ENCODE assay signal across 9 cellular contexts in the genomic region with DNA sequence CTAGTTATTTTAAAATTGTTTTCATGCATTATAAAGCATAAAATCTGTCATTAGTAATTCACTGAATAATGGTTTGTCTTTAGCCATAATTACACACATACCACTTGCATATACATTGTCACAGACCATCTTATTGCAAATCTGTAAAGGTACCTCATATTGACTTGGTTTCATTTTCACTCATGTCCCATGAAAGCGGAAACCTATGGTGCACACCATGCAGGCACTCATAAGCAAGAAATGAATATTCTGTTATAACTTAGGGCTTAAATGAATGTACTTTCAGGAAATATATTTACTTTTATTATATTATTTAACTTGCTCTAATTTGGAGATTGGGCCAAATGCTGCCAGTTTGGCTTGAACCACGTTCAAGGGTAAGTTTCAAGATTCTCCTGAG. TPM values are rescaled to one million over a fixed set of nuclear protein-coding genes. Genes with fewer than 3 reads are reported as not detected.
DNase-seq lines count a peak whose midpoint lies in the region; ATAC-seq and TF ChIP-seq lines count a peak whose summit lies in the region.
"Had no signal": no experiment of that assay in that cellular context is flagged by ENCODE, and none has a peak within 500 bp of the region (broad histone marks: within the 10 kb centered on the region; RNA-seq: fewer than 3 reads in every experiment).

No MANE protein-coding gene starts in this region.

- DNase-seq in GM06990 (ENCODE audit: extremely low read depth, insufficient read length), result peak; percentile 55
- DNase-seq in activated CD4-positive, alpha-beta memory T cell treated with anti-CD3 and anti-CD28 coated beads, Interleukin-2, amount 10 ng/mL, durations not matched to agents 7 days and 5 days, result peak; percentile 56
- no peak for DNase-seq in cortex of kidney (lab: John Stamatoyannopoulos, UW)
- no peak for DNase-seq in thyroid gland
- no peak for DNase-seq in NCI-H226
- no peak for DNase-seq in SJCRH30
- DNase-seq: stimulated activated CD4-positive, alpha-beta T cell treated with anti-CD3 and anti-CD28 coated beads, Interleukin-4, amount 100 ng/mL, for 4 hours had no signal

- peaks cover 10% of the 10 kb centered on the region for H3K36me3 Mint-ChIP-seq in activated CD4-positive, alpha-beta memory T cell treated with anti-CD3 and anti-CD28 coated beads, Interleukin-2, amount 10 ng/mL, durations not matched to agents 7 days and 5 days (ENCODE audit: low read depth)

- peak overlapping the region; percentile 64 for H3K4me3 Mint-ChIP-seq in activated CD4-positive, alpha-beta memory T cell treated with anti-CD3 and anti-CD28 coated beads, Interleukin-2, amount 10 ng/mL, durations not matched to agents 7 days and 5 days

- TF ChIP-seq POLR2A in thyroid gland (IDR thresholded peaks at IDR 0.05), result no peak

- no peak overlapping the region for H3K27ac ChIP-seq in thyroid gland
- H3K27ac ChIP-seq in SJCRH30, result no peak overlapping the region

- no peak overlapping the region for H3K4me3 ChIP-seq in GM06990 (replicated peaks; ENCODE audit: low read depth, low read length)
- H3K4me3 ChIP-seq in thyroid gland (replicated peaks in 1 of 3), result no peak overlapping the region
- no peak overlapping the region for H3K4me3 ChIP-seq in SJCRH30

- peaks cover 56% of the 10 kb centered on the region for H3K4me1 Mint-ChIP-seq in activated CD4-positive, alpha-beta memory T cell treated with anti-CD3 and anti-CD28 coated beads, Interleukin-2, amount 10 ng/mL, durations not matched to agents 7 days and 5 days

- peak overlapping the region; percentile 89 for H3K27ac Mint-ChIP-seq in activated CD4-positive, alpha-beta memory T cell treated with anti-CD3 and anti-CD28 coated beads, Interleukin-2, amount 10 ng/mL, durations not matched to agents 7 days and 5 days

- intact Hi-C loops in thyroid gland (cut with DNase I), result no loop called here

- TF ChIP-seq CTCF in GM06990 (IDR thresholded peaks at IDR 0.05; ENCODE audit: insufficient read depth, low read length, poor library complexity, severe bottlenecking) (no peak), thyroid gland (IDR thresholded peaks at IDR 0.05) (no peak)

- CTCF ChIA-PET in activated CD4-positive, alpha-beta memory T cell treated with anti-CD3 and anti-CD28 coated beads, Interleukin-2, amount 10 ng/mL, durations not matched to agents 7 days and 5 days (lab: Charles Lee), result interaction anchor here (1.1 to 2.3 kb wide), 5 partner anchors 9 to 76 kb away, joined by 3 to 6 read pairs (median 4); no protein-coding TSS in a partner anchor

- no peaks in the 10 kb centered on the region for H3K27me3 ChIP-seq in GM06990 (replicated peaks; ENCODE audit: control insufficient read depth, insufficient read depth, low read length)
- H3K27me3 ChIP-seq in thyroid gland, result no peaks in the 10 kb centered on the region
- no peaks in the 10 kb centered on the region for H3K27me3 ChIP-seq in SJCRH30

- peaks cover 9% of the 10 kb centered on the region for H3K9me3 Mint-ChIP-seq in activated CD4-positive, alpha-beta memory T cell treated with anti-CD3 and anti-CD28 coated beads, Interleukin-2, amount 10 ng/mL, durations not matched to agents 7 days and 5 days

- H3K27me3 Mint-ChIP-seq in activated CD4-positive, alpha-beta memory T cell treated with anti-CD3 and anti-CD28 coated beads, Interleukin-2, amount 10 ng/mL, durations not matched to agents 7 days and 5 days, result no peaks in the 10 kb centered on the region

- H3K4me1 ChIP-seq in thyroid gland (no peaks in the 10 kb centered on the region), SJCRH30 (no peaks in the 10 kb centered on the region)

- H3K9me3 ChIP-seq in thyroid gland (no peaks in the 10 kb centered on the region), SJCRH30 (replicated peaks) (no peaks in the 10 kb centered on the region)

- 90 to 95% methylated on average over 2 of the region's 2 CpGs for WGBS in thyroid gland, 2 donors

- ATAC-seq in GM19324 (IDR thresholded peaks at IDR 0.05; ENCODE audit: low FRiP score, unreplicated experiment) (peak; percentile 92), HG03025 (IDR thresholded peaks at IDR 0.05; ENCODE audit: low FRiP score, unreplicated experiment) (peak; percentile 99)

- POLR2A ChIA-PET in activated CD4-positive, alpha-beta memory T cell treated with anti-CD3 and anti-CD28 coated beads, Interleukin-2, amount 10 ng/mL, durations not matched to agents 7 days and 5 days (lab: Charles Lee), result interaction anchor here (0.8 to 8.9 kb wide), 24 partner anchors 10 to 1108 kb away, joined by 3 to 88 read pairs (median 6); partner anchors contain the start of gene STK17B

- H3K36me3 ChIP-seq in GM06990 (ENCODE audit: control insufficient read depth, insufficient read depth, low read length) (no peaks in the 10 kb centered on the region), thyroid gland (no peaks in the 10 kb centered on the region), SJCRH30 (no peaks in the 10 kb centered on the region)

RNA-seq across cellular contexts. Expression of gene STK17B, which starts 29.2 kb away (rescaled TPM):
- total RNA-seq in activated CD4-positive, alpha-beta memory T cell treated with anti-CD3 and anti-CD28 coated beads, Interleukin-2, amount 10 ng/mL, durations not matched to agents 7 days and 5 days, result 100 to 1,000 TPM; 365 to 367 TPM
- 10 to 100 TPM; 19.4 to 86.9 (median 33.9) TPM for total RNA-seq in thyroid gland
- total RNA-seq in SJCRH30 (2014; rRNA removed; shearing (Covaris generic)), result 138 and 165 TPM in 2 replicates

Comparison
In these comparisons a context has a peak if more than half of its experiments do, and no peak if none do; other contexts are left out.
1. DNase-seq: peak in GM06990 (single experiment) and activated CD4-positive, alpha-beta memory T cell treated with anti-CD3 and anti-CD28 coated beads, Interleukin-2, amount 10 ng/mL, durations not matched to agents 7 days and 5 days (single experiment); none in cortex of kidney (single experiment), thyroid gland (0 of 2), NCI-H226 (single experiment) and SJCRH30 (0 of 2).